ENCODE assay signal across 9 cellular contexts in genomic region chr2:11775384-11775783, GRCh38. TPM values are rescaled to one million over a fixed set of nuclear protein-coding genes. Genes with fewer than 3 reads are reported as not detected.
DNase-seq lines count a peak whose midpoint lies in the region; ATAC-seq and TF ChIP-seq lines count a peak whose summit lies in the region.
"Had no signal": no experiment of that assay in that cellular context is flagged by ENCODE, and none has a peak within 500 bp of the region (broad histone marks: within the 10 kb centered on the region; RNA-seq: fewer than 3 reads in every experiment).

No MANE protein-coding gene starts in this region.

- H3K4me1 ChIP-seq in SK-N-SH (ENCODE audit: control insufficient read depth in 1 of 2, insufficient read depth in 2 of 2, low read depth in 1 of 2, low read length in 1 of 2) (peaks cover 6 to 22% of the 10 kb centered on the region in 2 experiments; a peak in 2 of 4 replicates), Peyer's patch (peaks cover 0 to 14% (median 3%) of the 10 kb centered on the region in 4 donors), upper lobe of left lung (peaks cover 8 to 17% (median 9%) of the 10 kb centered on the region in 4 donors)

- no peak overlapping the region for H3K9ac ChIP-seq in SK-N-SH

- H3K79me2 ChIP-seq in SK-N-SH (ENCODE audit: insufficient read depth) = 0 out of 2 replicates have a peak, but pooled peaks cover 3% of the 10 kb centered on the region

- H3K9me3 ChIP-seq in SK-N-SH (no peaks in the 10 kb centered on the region), Peyer's patch (no peaks in the 10 kb centered on the region), upper lobe of left lung (no peaks in the 10 kb centered on the region)
- H3K9me3 ChIP-seq: A549 had no signal

- intact Hi-C loops in natural killer cell (cut with micrococcal nuclease) (loop anchor here (1.0 kb wide), 1 partner anchor 29 kb away; the partner anchor contains the start of gene LPIN1), head of caudate nucleus (cut with DNase I) (loop anchor here (5.0 to 10.0 kb wide), 2 partner anchors 33 to 301 kb away; no protein-coding TSS in a partner anchor)

- H3K4me3 ChIP-seq in SK-N-SH (ENCODE audit: low read depth in 2 of 2, low read length in 1 of 2) = no peak overlapping the region
- no peak overlapping the region for H3K4me3 ChIP-seq in Peyer's patch
- H3K4me3 ChIP-seq in upper lobe of left lung = no peak overlapping the region
- H3K4me3 ChIP-seq: A549 had no signal

- peak overlapping the region; percentile 90 to 92 for H3K27ac Mint-ChIP-seq in natural killer cell

- no peak for TF ChIP-seq CTCF in SK-N-SH (IDR thresholded peaks at IDR 0.05)
- no peak for TF ChIP-seq CTCF in Peyer's patch (IDR thresholded peaks at IDR 0.05)
- TF ChIP-seq CTCF in natural killer cell (IDR thresholded peaks at IDR 0.05) = no peak
- no peak for TF ChIP-seq CTCF in upper lobe of left lung (IDR thresholded peaks at IDR 0.05)
- TF ChIP-seq CTCF in omental fat pad (IDR thresholded peaks at IDR 0.05) = no peak

- CTCF ChIA-PET in SK-N-SH (lab: Yijun Ruan, JAX) = interaction anchor here (1.1 to 3.0 kb wide), 8 partner anchors 9 to 90 kb away, joined by 3 to 34 read pairs (median 6); no protein-coding TSS in a partner anchor

- WGBS in SK-N-SH (ENCODE audit: low lambda C conversion rate) = 57% methylated on average over 4 of the region's 4 CpGs
- 50 to 51% methylated on average over 4 of the region's 4 CpGs for WGBS in upper lobe of left lung, 2 donors

- peaks cover 46 to 49% of the 10 kb centered on the region in 2 donors for H3K4me1 Mint-ChIP-seq in natural killer cell

- ATAC-seq in SK-N-SH treated with all-trans-retinoic acid at 6 μM for 48 hours = no peak; the same call in 2 of the 3 replicates
- peak; percentile 67 for ATAC-seq in HG02642 (IDR thresholded peaks at IDR 0.05; ENCODE audit: poor library complexity, unreplicated experiment)
- peak; percentile 54 to 66 (median 58) for ATAC-seq in natural killer cell
- ATAC-seq in upper lobe of left lung (ENCODE audit: low FRiP score in 2 of 2) = no peak
- no peak for ATAC-seq in omental fat pad (ENCODE audit: low FRiP score)
- ATAC-seq: A549 had no signal

- H3K4me3 Mint-ChIP-seq in natural killer cell = peak overlapping the region; percentile 56

- POLR2A ChIA-PET in SK-N-SH (lab: Yijun Ruan, JAX) = interaction anchor here (2.0 to 2.2 kb wide), 2 partner anchors 11 to 28 kb away, joined by 7 to 8 read pairs; partner anchors contain the start of gene LPIN1

- H3K27me3 ChIP-seq in SK-N-SH (ENCODE audit: insufficient read depth) (no peaks in the 10 kb centered on the region), Peyer's patch (no peaks in the 10 kb centered on the region), upper lobe of left lung (no peaks in the 10 kb centered on the region)

- DNase-seq in SK-N-SH (no peak), Peyer's patch (no peak), natural killer cell (no peak), upper lobe of left lung (no peak), omental fat pad (ENCODE audit: low spot score) (no peak), head of caudate nucleus (no peak)

- TF ChIP-seq RAD21 in SK-N-SH (IDR thresholded peaks at IDR 0.05; ENCODE audit: low read length) = no peak

- TF ChIP-seq EP300 in SK-N-SH (IDR thresholded peaks at IDR 0.05; ENCODE audit: borderline replicate concordance in 1 of 2, low read depth in 1 of 2, low read length in 1 of 2) = no peak
- TF ChIP-seq EP300 in upper lobe of left lung (IDR thresholded peaks at IDR 0.05) = no peak

- no peaks in the 10 kb centered on the region for H3K9me2 ChIP-seq in SK-N-SH

- peaks cover 8% of the 10 kb centered on the region for H3F3A ChIP-seq in SK-N-SH (replicated peaks; ENCODE audit: insufficient read depth)

- H3K36me3 ChIP-seq in SK-N-SH (replicated peaks in 1 of 2; ENCODE audit: control insufficient read depth in 1 of 2, insufficient read depth in 2 of 2, low read length in 1 of 2) (peaks cover 35 to 76% of the 10 kb centered on the region in 2 experiments), Peyer's patch (peaks cover 0 to 47% (median 3%) of the 10 kb centered on the region in 3 donors), upper lobe of left lung (peaks cover 8 to 50% (median 42%) of the 10 kb centered on the region in 4 donors)

- H3K4me2 ChIP-seq in SK-N-SH = peak overlapping the region; percentile 27; the same call in 1 of the 2 replicates
- H3K4me2 ChIP-seq: A549 had no signal

- H2AFZ ChIP-seq in SK-N-SH (ENCODE audit: low read depth) = no peak overlapping the region

- no peaks in the 10 kb centered on the region for H3K27me3 Mint-ChIP-seq in natural killer cell (ENCODE audit: low read depth in 2 of 2)

- peaks cover 17% of the 10 kb centered on the region for H3K36me3 Mint-ChIP-seq in natural killer cell

- H3K27ac ChIP-seq in SK-N-SH (ENCODE audit: low read depth in 2 of 2, low read length in 1 of 2) (no peak overlapping the region), Peyer's patch (peak overlapping the region; percentile 7 to 57 (median 34)), upper lobe of left lung (no peak overlapping the region)
- H3K27ac ChIP-seq: A549 had no signal

- H4K20me1 ChIP-seq in SK-N-SH (ENCODE audit: insufficient read depth) = no peaks in the 10 kb centered on the region

- H3K9me3 Mint-ChIP-seq in natural killer cell = no peaks in the 10 kb centered on the region

- no peak for TF ChIP-seq POLR2A in Peyer's patch (IDR thresholded peaks at IDR 0.05)
- TF ChIP-seq POLR2A in upper lobe of left lung (IDR thresholded peaks at IDR 0.05) = no peak

TF ChIP-seq in SK-N-SH, 30 proteins besides CTCF, POLR2A, EP300 and RAD21:
- TF ChIP-seq FOSL2 (IDR thresholded peaks at IDR 0.05; ENCODE audit: borderline replicate concordance, low read depth) = peak; percentile 23; the same call in 1 of the 2 replicates
- peak; percentile 16; the same call in 1 of the 2 replicates for TF ChIP-seq JUND (IDR thresholded peaks at IDR 0.05)
- no peak; the same call in 1 of the 2 replicates for TF ChIP-seq TCF12 (IDR thresholded peaks at IDR 0.05)
- TF ChIP-seq, protein P1, sequence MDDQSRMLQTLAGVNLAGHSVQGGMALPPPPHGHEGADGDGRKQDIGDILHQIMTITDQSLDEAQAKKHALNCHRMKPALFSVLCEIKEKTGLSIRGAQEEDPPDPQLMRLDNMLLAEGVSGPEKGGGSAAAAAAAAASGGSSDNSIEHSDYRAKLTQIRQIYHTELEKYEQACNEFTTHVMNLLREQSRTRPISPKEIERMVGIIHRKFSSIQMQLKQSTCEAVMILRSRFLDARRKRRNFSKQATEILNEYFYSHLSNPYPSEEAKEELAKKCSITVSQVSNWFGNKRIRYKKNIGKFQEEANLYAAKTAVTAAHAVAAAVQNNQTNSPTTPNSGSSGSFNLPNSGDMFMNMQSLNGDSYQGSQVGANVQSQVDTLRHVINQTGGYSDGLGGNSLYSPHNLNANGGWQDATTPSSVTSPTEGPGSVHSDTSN (IDR thresholded peaks at IDR 0.05) = 0 out of 2 replicates have a peak, but pooled peaks have one; percentile 9
TF ChIP-seq in SK-N-SH: peak in this region for 3.

TF ChIP-seq in SK-N-SH treated with all-trans-retinoic acid at 6 μM for 48 hours, 23 proteins besides CTCF, POLR2A, EP300 and RAD21:
- no peak for TF ChIP-seq ZC3H10 (CRISPR knock-in tag; IDR thresholded peaks at IDR 0.05)
- no peak for TF ChIP-seq GLIS3 (CRISPR knock-in tag; IDR thresholded peaks at IDR 0.05)
- TF ChIP-seq ZNF8 (CRISPR knock-in tag; IDR thresholded peaks at IDR 0.05) = no peak

RNA-seq across cellular contexts. Expression of gene LPIN1, which starts 29.0 kb away (rescaled TPM):
- polyA plus RNA-seq in SK-N-SH (2012; rRNA removed) = 22.1 and 28.2 TPM in 2 replicates
- 14.9 and 17.7 TPM in 2 replicates for polyA plus RNA-seq in SK-N-SH (2012; cell fraction: cytosol; rRNA removed)
- 60.5 and 67.4 TPM in 2 replicates for polyA plus RNA-seq in SK-N-SH (2012; cell fraction: nucleus; rRNA removed)
- total RNA-seq in Peyer's patch = 10 to 100 TPM; 28.7 to 69.3 (median 44.0) TPM
- 100 to 1,000 TPM in 2 of 3 donors, 10 to 100 TPM in 1; 95.0 to 122 (median 118) TPM for total RNA-seq in natural killer cell
- 10 to 100 TPM; 45.9 to 87.0 (median 54.2) TPM for total RNA-seq in upper lobe of left lung
- 100 to 1,000 TPM in 1 of 4 donors, 10 to 100 TPM in 3; 72.8 to 104 (median 89.1) TPM for total RNA-seq in omental fat pad

Comparison
In these comparisons a context has a peak if more than half of its experiments do, and no peak if none do; other contexts are left out.
1. H3K27ac ChIP-seq: peak in Peyer's patch (4 of 4); none in SK-N-SH (0 of 2) and upper lobe of left lung (0 of 4).
2. ATAC-seq: peak in HG02642 (single experiment) and natural killer cell (3 of 3); none in SK-N-SH treated with all-trans-retinoic acid at 6 μM for 48 hours (single experiment), upper lobe of left lung (0 of 2) and omental fat pad (single experiment).